Comparison of ENCODE assay signal across 8 cellular contexts in genomic region chr12:26961803-26962202, GRCh38.
"Had no signal": no experiment of that assay in that cellular context is flagged by ENCODE, and none has a peak within 500 bp of the region (broad histone marks: within the 10 kb centered on the region; RNA-seq: fewer than 3 reads in every experiment).

No MANE protein-coding gene starts in this region.

- H2AFZ ChIP-seq: GM23338 had no signal

- DNase-seq: H9, HCEC 1CT, IMR-90, KBM-7 had no signal

- H3K9me3 Mint-ChIP-seq: GM23338, H9 had no signal

- H3K4me2 ChIP-seq: GM23338 had no signal

- H3K27ac Mint-ChIP-seq: GM23338, H9 had no signal

- H3K4me1 Mint-ChIP-seq: GM23338, H9 had no signal

- H3K4me3 Mint-ChIP-seq: GM23338, H9 had no signal

- ATAC-seq: GM23338 had no signal

- FAIRE-seq: H1, H54, HTR-8/SVneo had no signal

- H3K4me3 ChIP-seq: GM23338 had no signal
